In genomic region chr7:6234384-6234783, GRCh38 we compare ENCODE assay signal across 1 cellular context.
TF ChIP-seq lines count a peak whose summit lies in the region.

No MANE protein-coding gene starts in this region.

TF ChIP-seq in GM12878, 131 proteins besides CTCF, POLR2A, EP300 and RAD21 (continued from another document and continues in another):
- TF ChIP-seq NKRF (conservative IDR thresholded peaks at IDR 0.05) (no peak), NRF1 (conservative IDR thresholded peaks at IDR 0.05; ENCODE audit: low read depth, low read length) (no peak), FOS (IDR thresholded peaks at IDR 0.05; ENCODE audit: borderline replicate concordance, extremely low read depth, insufficient read length) (no peak), POU2F2 (IDR thresholded peaks at IDR 0.05; ENCODE audit: borderline replicate concordance, low read depth, low read length) (no peak), RAD51 (IDR thresholded peaks at IDR 0.05) (no peak), HCFC1 (IDR thresholded peaks at IDR 0.05; ENCODE audit: low read length) (no peak), BACH1 (IDR thresholded peaks at IDR 0.05; ENCODE audit: borderline replicate concordance) (no peak), CREM (IDR thresholded peaks at IDR 0.05; ENCODE audit: low read depth) (peak; percentile 58; the same call in 1 of the 2 replicates), FOXM1 (IDR thresholded peaks at IDR 0.05; ENCODE audit: low read depth, low read length) (no peak), E2F4 (IDR thresholded peaks at IDR 0.05; ENCODE audit: low read depth, low read length) (no peak), CUX1 (IDR thresholded peaks at IDR 0.05; ENCODE audit: insufficient replicate concordance, low read depth, low read length) (no peak), IRF3 (IDR thresholded peaks at IDR 0.05) (no peak), POLR2AphosphoS5 (IDR thresholded peaks at IDR 0.05; ENCODE audit: low read length) (no peak), POLR2AphosphoS2 (IDR thresholded peaks at IDR 0.05; ENCODE audit: low read depth, low read length) (no peak), SREBF1 (IDR thresholded peaks at IDR 0.05; ENCODE audit: low read length) (no peak), ZBED1 (IDR thresholded peaks at IDR 0.05; ENCODE audit: borderline replicate concordance) (no peak), SUPT20H (IDR thresholded peaks at IDR 0.05; ENCODE audit: borderline replicate concordance, control insufficient read depth, low read depth, low read length) (no peak), MAX (IDR thresholded peaks at IDR 0.05; ENCODE audit: low read depth, low read length) (no peak), MYB (IDR thresholded peaks at IDR 0.05; ENCODE audit: borderline replicate concordance, low read depth, low read length) (no peak), TARDBP (IDR thresholded peaks at IDR 0.05; ENCODE audit: borderline replicate concordance) (no peak), NR2C2 (IDR thresholded peaks at IDR 0.05; ENCODE audit: borderline replicate concordance, control insufficient read depth, insufficient read length, low read depth) (no peak), NFYA (IDR thresholded peaks at IDR 0.05; ENCODE audit: borderline replicate concordance, low read depth, low read length) (no peak), NFIC (IDR thresholded peaks at IDR 0.05; ENCODE audit: low read depth, low read length) (peak; percentile 47; the same call in 1 of the 2 replicates), SPI1 (IDR thresholded peaks at IDR 0.05; ENCODE audit: borderline replicate concordance, insufficient read depth, low read depth, low read length) (no peak; the same call in 1 of the 2 replicates), RUNX3 (IDR thresholded peaks at IDR 0.05; ENCODE audit: low read length) (peak; percentile 38; the same call in 1 of the 2 replicates), RELB (IDR thresholded peaks at IDR 0.05; ENCODE audit: low read depth) (no peak), ATF3 (IDR thresholded peaks at IDR 0.05; ENCODE audit: borderline replicate concordance, extremely low read depth, low read depth, low read length) (no peak), TCF7 (IDR thresholded peaks at IDR 0.05; ENCODE audit: borderline replicate concordance) (peak; percentile 61; the same call in 1 of the 2 replicates), NR2F1 (conservative IDR thresholded peaks at IDR 0.05) (0 out of 2 replicates have a peak, but pooled peaks have one; percentile 18), CEBPZ (IDR thresholded peaks at IDR 0.05; ENCODE audit: low read depth, low read length) (no peak), PBX3 (IDR thresholded peaks at IDR 0.05; ENCODE audit: insufficient replicate concordance, low read depth, low read length) (no peak), ZNF217 (IDR thresholded peaks at IDR 0.05) (no peak), E4F1 (IDR thresholded peaks at IDR 0.05; ENCODE audit: borderline replicate concordance, partially characterized antibody) (no peak), ELK1 (IDR thresholded peaks at IDR 0.05; ENCODE audit: low read depth, low read length) (no peak), PAX8 (IDR thresholded peaks at IDR 0.05) (no peak), SMAD5 (IDR thresholded peaks at IDR 0.05; ENCODE audit: low read depth) (no peak), ZNF622 (IDR thresholded peaks at IDR 0.05) (no peak), ZZZ3 (IDR thresholded peaks at IDR 0.05; ENCODE audit: control insufficient read depth, insufficient read length, low read depth) (no peak), KLF5 (IDR thresholded peaks at IDR 0.05; ENCODE audit: partially characterized antibody) (no peak)
